ENCODE assay signal across 9 cellular contexts in genomic region chr4:59553063-59553738, GRCh38.
A peak's percentile ranks its signal among the peaks of the same experiment; 100 is the strongest.
DNase-seq lines count a peak whose midpoint lies in the region; ATAC-seq and TF ChIP-seq lines count a peak whose summit lies in the region.
"Had no signal": no experiment of that assay in that cellular context is flagged by ENCODE, and none has a peak within 500 bp of the region (broad histone marks: within the 10 kb centered on the region; RNA-seq: fewer than 3 reads in every experiment).

No MANE protein-coding gene starts in this region.

- no peak overlapping the region for H3K27ac Mint-ChIP-seq in WTC11
- H3K27ac Mint-ChIP-seq: stimulated activated naive CD8-positive, alpha-beta T cell treated with anti-CD3 and anti-CD28 coated beads, Interleukin-15, Interleukin-2, amounts not matched to agents 100 ng/mL and 50 ng/mL, for 24 hours had no signal

- H3K36me3 Mint-ChIP-seq in WTC11, result no peaks in the 10 kb centered on the region

- H3K36me3 ChIP-seq in HEK293 (ENCODE audit: control insufficient read depth in 2 of 2, insufficient read depth in 1 of 2, low read length in 2 of 2) (no peaks in the 10 kb centered on the region), Peyer's patch (no peaks in the 10 kb centered on the region)

- ATAC-seq in WTC11, result no peak

- H3K27ac ChIP-seq in HEK293 (ENCODE audit: extremely low read depth, low read depth, low read length) (no peak overlapping the region), Peyer's patch (no peak overlapping the region)

- no peaks in the 10 kb centered on the region for H3K4me1 ChIP-seq in HEK293 (ENCODE audit: control insufficient read depth, insufficient read depth, low read length)
- no peaks in the 10 kb centered on the region for H3K4me1 ChIP-seq in Peyer's patch

- CTCF ChIA-PET in HEK293 (lab: Yijun Ruan, JAX), result no interaction called here
- CTCF ChIA-PET in WTC11 (lab: Charles Lee), result no interaction called here

- H3K9me3 ChIP-seq in HEK293 (ENCODE audit: control insufficient read depth, insufficient read depth, low read depth, low read length) (no peaks in the 10 kb centered on the region), Peyer's patch (no peaks in the 10 kb centered on the region)

- H3K9me3 Mint-ChIP-seq in WTC11, result peaks cover 14% of the 10 kb centered on the region

- POLR2A ChIA-PET in HEK293 (lab: Yijun Ruan, JAX), result no interaction called here
- POLR2A ChIA-PET in WTC11 (lab: Charles Lee), result no interaction called here

- H3K4me3 Mint-ChIP-seq in WTC11, result no peak overlapping the region
- H3K4me3 Mint-ChIP-seq: stimulated activated naive CD8-positive, alpha-beta T cell treated with anti-CD3 and anti-CD28 coated beads, Interleukin-15, Interleukin-2, amounts not matched to agents 100 ng/mL and 50 ng/mL, for 24 hours had no signal

- H3K4me3 ChIP-seq in HEK293 (ENCODE audit: low read depth, low read length) (no peak overlapping the region), Peyer's patch (peak overlapping the region in 1 of 4 donors; percentile 25)

- no peak for TF ChIP-seq POLR2A in Peyer's patch (IDR thresholded peaks at IDR 0.05)

- H3K27me3 ChIP-seq in Peyer's patch, result no peaks in the 10 kb centered on the region

- TF ChIP-seq CTCF in GM10266 (IDR thresholded peaks at IDR 0.05; ENCODE audit: control insufficient read depth, insufficient read depth, low read depth, missing control alignments), result no peak
- no peak for TF ChIP-seq CTCF in HEK293 (tag by site-specific recombination; IDR thresholded peaks at IDR 0.05)
- no peak for TF ChIP-seq CTCF in Peyer's patch (IDR thresholded peaks at IDR 0.05)
- no peak for TF ChIP-seq CTCF in WTC11 (IDR thresholded peaks at IDR 0.05)

- DNase-seq in GM10266 (ENCODE audit: extremely low spot score) (peak; percentile 9), NCI-H2029 treated with DMSO at 0.1 percent for 48 hours (lab: John Stamatoyannopoulos, UW) (peak; percentile 34), fibroblast of gingiva (ENCODE audit: low read depth) (peak; percentile 2), Peyer's patch (no peak), WTC11 (ENCODE audit: low spot score) (no peak), dermis blood vessel endothelial cell (no peak)
- DNase-seq in activated CD4-positive, CD25-positive, alpha-beta regulatory T cell (lab: John Stamatoyannopoulos, UW), result no peak

- peaks cover 6% of the 10 kb centered on the region for H3K4me1 Mint-ChIP-seq in WTC11

- H3K27me3 Mint-ChIP-seq in WTC11 (ENCODE audit: low read depth), result no peaks in the 10 kb centered on the region
- H3K27me3 Mint-ChIP-seq: stimulated activated naive CD8-positive, alpha-beta T cell treated with anti-CD3 and anti-CD28 coated beads, Interleukin-15, Interleukin-2, amounts not matched to agents 100 ng/mL and 50 ng/mL, for 24 hours had no signal

TF ChIP-seq in HEK293, 187 proteins besides CTCF, POLR2A, EP300 and RAD21:
- TF ChIP-seq ZNF274 (IDR thresholded peaks at IDR 0.05; ENCODE audit: low read length) (no peak), ZNF274 (tag by site-specific recombination; IDR thresholded peaks at IDR 0.05; ENCODE audit: borderline replicate concordance) (no peak), SP7 (tag by site-specific recombination; IDR thresholded peaks at IDR 0.05) (no peak), ZNF558 (tag by site-specific recombination; IDR thresholded peaks at IDR 0.05) (no peak), ZFHX2 (tag by site-specific recombination; conservative IDR thresholded peaks at IDR 0.05) (no peak), ZNF335 (tag by site-specific recombination; conservative IDR thresholded peaks at IDR 0.05) (0 out of 2 replicates have a peak, but pooled peaks have one; percentile 15)
- TF ChIP-seq, protein P1, sequence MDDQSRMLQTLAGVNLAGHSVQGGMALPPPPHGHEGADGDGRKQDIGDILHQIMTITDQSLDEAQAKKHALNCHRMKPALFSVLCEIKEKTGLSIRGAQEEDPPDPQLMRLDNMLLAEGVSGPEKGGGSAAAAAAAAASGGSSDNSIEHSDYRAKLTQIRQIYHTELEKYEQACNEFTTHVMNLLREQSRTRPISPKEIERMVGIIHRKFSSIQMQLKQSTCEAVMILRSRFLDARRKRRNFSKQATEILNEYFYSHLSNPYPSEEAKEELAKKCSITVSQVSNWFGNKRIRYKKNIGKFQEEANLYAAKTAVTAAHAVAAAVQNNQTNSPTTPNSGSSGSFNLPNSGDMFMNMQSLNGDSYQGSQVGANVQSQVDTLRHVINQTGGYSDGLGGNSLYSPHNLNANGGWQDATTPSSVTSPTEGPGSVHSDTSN (CRISPR knock-in tag; IDR thresholded peaks at IDR 0.05), result no peak
- TF ChIP-seq, protein P2, sequence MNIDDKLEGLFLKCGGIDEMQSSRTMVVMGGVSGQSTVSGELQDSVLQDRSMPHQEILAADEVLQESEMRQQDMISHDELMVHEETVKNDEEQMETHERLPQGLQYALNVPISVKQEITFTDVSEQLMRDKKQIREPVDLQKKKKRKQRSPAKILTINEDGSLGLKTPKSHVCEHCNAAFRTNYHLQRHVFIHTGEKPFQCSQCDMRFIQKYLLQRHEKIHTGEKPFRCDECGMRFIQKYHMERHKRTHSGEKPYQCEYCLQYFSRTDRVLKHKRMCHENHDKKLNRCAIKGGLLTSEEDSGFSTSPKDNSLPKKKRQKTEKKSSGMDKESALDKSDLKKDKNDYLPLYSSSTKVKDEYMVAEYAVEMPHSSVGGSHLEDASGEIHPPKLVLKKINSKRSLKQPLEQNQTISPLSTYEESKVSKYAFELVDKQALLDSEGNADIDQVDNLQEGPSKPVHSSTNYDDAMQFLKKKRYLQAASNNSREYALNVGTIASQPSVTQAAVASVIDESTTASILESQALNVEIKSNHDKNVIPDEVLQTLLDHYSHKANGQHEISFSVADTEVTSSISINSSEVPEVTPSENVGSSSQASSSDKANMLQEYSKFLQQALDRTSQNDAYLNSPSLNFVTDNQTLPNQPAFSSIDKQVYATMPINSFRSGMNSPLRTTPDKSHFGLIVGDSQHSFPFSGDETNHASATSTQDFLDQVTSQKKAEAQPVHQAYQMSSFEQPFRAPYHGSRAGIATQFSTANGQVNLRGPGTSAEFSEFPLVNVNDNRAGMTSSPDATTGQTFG (tag by site-specific recombination; IDR thresholded peaks at IDR 0.05; ENCODE audit: borderline replicate concordance), result no peak

TF ChIP-seq in WTC11, 78 proteins besides CTCF, POLR2A, EP300 and RAD21 (continues in another document):
- TF ChIP-seq SP1 (CRISPR knock-in tag; conservative IDR thresholded peaks at IDR 0.05), result no peak
- no peak for TF ChIP-seq MAX (CRISPR knock-in tag; IDR thresholded peaks at IDR 0.05)
- TF ChIP-seq E2F4 (CRISPR knock-in tag; IDR thresholded peaks at IDR 0.05; ENCODE audit: borderline replicate concordance, low read depth), result no peak
- no peak for TF ChIP-seq ETV6 (CRISPR knock-in tag; IDR thresholded peaks at IDR 0.05)
- TF ChIP-seq, protein P3, sequence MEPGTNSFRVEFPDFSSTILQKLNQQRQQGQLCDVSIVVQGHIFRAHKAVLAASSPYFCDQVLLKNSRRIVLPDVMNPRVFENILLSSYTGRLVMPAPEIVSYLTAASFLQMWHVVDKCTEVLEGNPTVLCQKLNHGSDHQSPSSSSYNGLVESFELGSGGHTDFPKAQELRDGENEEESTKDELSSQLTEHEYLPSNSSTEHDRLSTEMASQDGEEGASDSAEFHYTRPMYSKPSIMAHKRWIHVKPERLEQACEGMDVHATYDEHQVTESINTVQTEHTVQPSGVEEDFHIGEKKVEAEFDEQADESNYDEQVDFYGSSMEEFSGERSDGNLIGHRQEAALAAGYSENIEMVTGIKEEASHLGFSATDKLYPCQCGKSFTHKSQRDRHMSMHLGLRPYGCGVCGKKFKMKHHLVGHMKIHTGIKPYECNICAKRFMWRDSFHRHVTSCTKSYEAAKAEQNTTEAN (CRISPR knock-in tag; IDR thresholded peaks at IDR 0.05), result no peak
- TF ChIP-seq, protein P4, sequence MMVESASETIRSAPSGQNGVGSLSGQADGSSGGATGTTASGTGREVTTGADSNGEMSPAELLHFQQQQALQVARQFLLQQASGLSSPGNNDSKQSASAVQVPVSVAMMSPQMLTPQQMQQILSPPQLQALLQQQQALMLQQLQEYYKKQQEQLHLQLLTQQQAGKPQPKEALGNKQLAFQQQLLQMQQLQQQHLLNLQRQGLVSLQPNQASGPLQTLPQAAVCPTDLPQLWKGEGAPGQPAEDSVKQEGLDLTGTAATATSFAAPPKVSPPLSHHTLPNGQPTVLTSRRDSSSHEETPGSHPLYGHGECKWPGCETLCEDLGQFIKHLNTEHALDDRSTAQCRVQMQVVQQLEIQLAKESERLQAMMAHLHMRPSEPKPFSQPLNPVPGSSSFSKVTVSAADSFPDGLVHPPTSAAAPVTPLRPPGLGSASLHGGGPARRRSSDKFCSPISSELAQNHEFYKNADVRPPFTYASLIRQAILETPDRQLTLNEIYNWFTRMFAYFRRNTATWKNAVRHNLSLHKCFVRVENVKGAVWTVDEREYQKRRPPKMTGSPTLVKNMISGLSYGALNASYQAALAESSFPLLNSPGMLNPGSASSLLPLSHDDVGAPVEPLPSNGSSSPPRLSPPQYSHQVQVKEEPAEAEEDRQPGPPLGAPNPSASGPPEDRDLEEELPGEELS (CRISPR knock-in tag; IDR thresholded peaks at IDR 0.05), result no peak
- no peak for TF ChIP-seq IRF1 (CRISPR knock-in tag; IDR thresholded peaks at IDR 0.05)
- TF ChIP-seq USF1 (CRISPR knock-in tag; IDR thresholded peaks at IDR 0.05), result no peak

Comparison
In these comparisons a context has a peak if more than half of its experiments do, and no peak if none do; other contexts are left out.
1. DNase-seq: peak in GM10266 (single experiment), NCI-H2029 treated with DMSO at 0.1 percent for 48 hours (single experiment) and fibroblast of gingiva (single experiment); none in Peyer's patch (0 of 3), WTC11 (single experiment), dermis blood vessel endothelial cell (single experiment) and activated CD4-positive, CD25-positive, alpha-beta regulatory T cell (0 of 4).